Comparison of ENCODE assay signal across 7 cellular contexts in the genomic region with DNA sequence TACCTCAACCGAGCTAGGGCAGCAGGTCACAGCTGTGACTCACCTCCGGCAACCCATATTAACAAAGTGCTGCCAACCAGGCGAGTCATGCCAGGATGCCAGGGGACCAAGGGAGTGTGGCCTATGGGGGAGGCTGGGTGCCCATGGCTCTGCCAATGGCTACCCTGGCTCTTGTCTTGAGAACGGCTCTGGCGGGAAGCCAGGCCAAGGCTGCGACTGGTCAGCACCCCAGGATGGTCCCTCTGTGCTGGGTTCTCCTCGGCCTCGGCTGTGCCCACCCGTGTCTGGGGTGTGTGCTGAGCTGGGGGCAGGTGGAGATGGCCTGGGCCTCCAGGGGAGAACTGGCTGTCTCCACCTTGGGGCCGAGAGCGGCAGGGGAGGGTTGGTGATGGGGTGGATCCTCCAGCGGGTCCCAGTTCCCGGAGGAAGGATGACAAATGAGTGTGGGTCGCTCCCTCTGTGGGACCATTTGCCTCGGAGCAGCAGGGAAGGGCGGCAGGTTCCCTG.
DNase-seq lines count a peak whose midpoint lies in the region; ATAC-seq, FAIRE-seq and TF ChIP-seq lines count a peak whose summit lies in the region.

No MANE protein-coding gene starts in this region.

- peak overlapping the region; percentile 92; the same call in 1 of the 2 replicates for H3K23ac ChIP-seq in IMR-90 (ENCODE audit: low read depth, low read length)

- H3K79me2 ChIP-seq in GM12878 (ENCODE audit: control insufficient read depth, insufficient read depth, low read length): no peaks in the 10 kb centered on the region

- H2AK5ac ChIP-seq in IMR-90 (ENCODE audit: low read depth, low read length): peak overlapping the region; percentile 38

- peak overlapping the region; percentile 80 for H3K4me2 ChIP-seq in IMR-90 (ENCODE audit: low read depth, low read length)
- peak overlapping the region; percentile 42; the same call in 1 of the 2 replicates for H3K4me2 ChIP-seq in GM12878 (ENCODE audit: control insufficient read depth, insufficient read depth)

- H3K36me3 Mint-ChIP-seq in memory B cell: no peaks in the 10 kb centered on the region

- peak overlapping the region; percentile 75 for H3K4me3 Mint-ChIP-seq in memory B cell

- 0 out of 2 replicates have a peak, but pooled peaks cover 9% of the 10 kb centered on the region for H3K9me1 ChIP-seq in IMR-90 (ENCODE audit: insufficient read depth, low read length)

- no peak for TF ChIP-seq POLR2A in IMR-90 (IDR thresholded peaks at IDR 0.05; ENCODE audit: low read depth, low read length)
- TF ChIP-seq POLR2A in GM12878 (IDR thresholded peaks at IDR 0.05; ENCODE audit: low read depth, low read length): no peak

- DNase-seq in IMR-90: peak; percentile 53
- DNase-seq in GM12878 (ENCODE audit: low read depth, low spot score): no peak
- no peak for DNase-seq in memory B cell (ENCODE audit: low spot score in 2 of 2)
- no peak for DNase-seq in SKM-1 treated with dmso at 0.1 percent for 144 hours (lab: John Stamatoyannopoulos, UW; ENCODE audit: unreplicated experiment)
- no peak for DNase-seq in COR-L47 (lab: John Stamatoyannopoulos, UW)

- TF ChIP-seq EP300 in GM12878 (IDR thresholded peaks at IDR 0.05; ENCODE audit: borderline replicate concordance in 1 of 2, control insufficient read depth in 1 of 2, low read depth in 2 of 2, low read length in 2 of 2): no peak

- POLR2A ChIA-PET in IMR-90 (lab: Charles Lee; ENCODE audit: unreplicated experiment): no interaction called here
- POLR2A ChIA-PET in GM12878 (lab: Charles Lee): no interaction called here

- peak overlapping the region; percentile 94 for H3K4ac ChIP-seq in IMR-90 (ENCODE audit: low read depth, low read length)

- H3K56ac ChIP-seq in IMR-90 (ENCODE audit: extremely low read depth, insufficient read depth, low read length): peak overlapping the region; percentile 44

- peak overlapping the region; percentile 84 for H3K14ac ChIP-seq in IMR-90 (replicated peaks; ENCODE audit: low read depth, low read length)

- H3K36me3 ChIP-seq in IMR-90 (ENCODE audit: control insufficient read depth, insufficient read depth, low read length) (no peaks in the 10 kb centered on the region), GM12878 (ENCODE audit: control insufficient read depth in 2 of 2, insufficient read depth in 2 of 2, low read length in 1 of 2) (no peaks in the 10 kb centered on the region)

- FAIRE-seq in GM12878 (lab: Jason Lieb, UNC): no peak

- H3K4me1 Mint-ChIP-seq in memory B cell: peaks cover 3% of the 10 kb centered on the region

- SMC1A ChIA-PET in GM12878 (lab: Charles Lee; ENCODE audit: uncharacterized antibody, unreplicated experiment): no interaction called here

- peak overlapping the region; percentile 67 for H3K18ac ChIP-seq in IMR-90 (ENCODE audit: low read depth, low read length)

- no peaks in the 10 kb centered on the region for H3K9me3 ChIP-seq in IMR-90 (ENCODE audit: control insufficient read depth, insufficient read depth, low read length)
- H3K9me3 ChIP-seq in GM12878 (replicated peaks; ENCODE audit: control insufficient read depth, insufficient read depth, low read length): peaks cover under 1% of the 10 kb centered on the region; the same call in 1 of the 3 replicates

- intact Hi-C loops in IMR-90 (cut with micrococcal nuclease) (loop anchor here (1.0 kb wide), 2 partner anchors 265 to 379 kb away; no protein-coding TSS in a partner anchor), GM12878 (cut with micrococcal nuclease; ENCODE audit: unreplicated experiment) (loop anchor here (1.0 kb wide), 1 partner anchor 265 kb away; no protein-coding TSS in a partner anchor)

- BruUV-seq in IMR-90 (replicated peaks; lab: Mats Ljungman, UMichigan) (no TSS peak), GM12878 (replicated peaks; lab: Mats Ljungman, UMichigan) (no TSS peak)

- peak overlapping the region; percentile 74 to 94 for H4K8ac ChIP-seq in IMR-90 (ENCODE audit: low read depth in 2 of 2, low read length in 2 of 2)

- dilution Hi-C loops in IMR-90 (cut with HindIII; ENCODE audit: low sequenced_read_pairs, unreplicated experiment): no loop called here

- CTCF ChIA-PET in IMR-90 (lab: Yijun Ruan, JAX) (interaction anchor here (1.0 kb wide), 1 partner anchor 265 kb away, joined by 3 read pairs; no protein-coding TSS in a partner anchor), GM12878 (lab: Yijun Ruan, JAX) (no interaction called here)

- peak overlapping the region; percentile 76 for H4K5ac ChIP-seq in IMR-90 (ENCODE audit: low read depth, low read length)

- H2AFZ ChIP-seq in IMR-90 (replicated peaks; ENCODE audit: low read length, poor library complexity) (peak overlapping the region; percentile 95), GM12878 (ENCODE audit: control insufficient read depth, low read depth, low read length) (no peak overlapping the region; the same call in 1 of the 2 replicates)

- H3K27ac Mint-ChIP-seq in memory B cell: no peak overlapping the region

- H3K27me3 Mint-ChIP-seq in memory B cell: peaks cover 14% of the 10 kb centered on the region

- ATAC-seq in GM18867 (IDR thresholded peaks at IDR 0.05; ENCODE audit: unreplicated experiment) (peak; percentile 4), IMR-90 (ENCODE audit: low read depth) (peak; percentile 8), GM12878 (no peak; the same call in 2 of the 3 replicates), memory B cell (ENCODE audit: low read depth) (peak; percentile 12), GM18858 (IDR thresholded peaks at IDR 0.05; ENCODE audit: unreplicated experiment) (no peak)

- H3K27ac ChIP-seq in IMR-90 (ENCODE audit: insufficient read depth, low read length): peak overlapping the region; percentile 70
- H3K27ac ChIP-seq in GM12878 (ENCODE audit: control insufficient read depth, insufficient read depth): no peak overlapping the region

- no peaks in the 10 kb centered on the region for H3K27me3 ChIP-seq in IMR-90 (ENCODE audit: control insufficient read depth, insufficient read depth, low read length)
- peaks cover 2 to 8% of the 10 kb centered on the region in 2 experiments; a peak in 2 of 4 replicates for H3K27me3 ChIP-seq in GM12878 (replicated peaks in 1 of 2; ENCODE audit: control insufficient read depth in 2 of 2, insufficient read depth in 2 of 2, low read length in 1 of 2)

- peak overlapping the region; percentile 88 for H2BK15ac ChIP-seq in IMR-90 (ENCODE audit: low read depth, low read length)

- RAD21 ChIA-PET in GM12878 (lab: Charles Lee; ENCODE audit: unreplicated experiment): no interaction called here

- peak overlapping the region; percentile 35 for H2AK9ac ChIP-seq in IMR-90 (replicated peaks; ENCODE audit: low read depth, low read length, poor library complexity)

- peak overlapping the region; percentile 65 for H3K9ac ChIP-seq in IMR-90 (ENCODE audit: low read depth, low read length)
- no peak overlapping the region for H3K9ac ChIP-seq in GM12878 (ENCODE audit: control insufficient read depth, insufficient read depth, low read length)

- in situ Hi-C loops in IMR-90 (cut with MboI; ENCODE audit: low sequenced_read_pairs) (no loop called here), GM12878 (cut with MboI) (no loop called here)

- no peaks in the 10 kb centered on the region for H3K9me3 Mint-ChIP-seq in memory B cell

- WGBS in IMR-90 (ENCODE audit: extremely low coverage in 2 of 2, insufficient read length in 1 of 2), 2 experiments: 14% methylated on average over 4 of the region's 16 CpGs; no CpG with 5 or more reads in 1 of the 2 experiments
- WGBS in GM12878 (ENCODE audit: insufficient coverage, insufficient replicate concordance, low lambda C conversion rate, missing lambda C conversion rate): 28% methylated on average over 16 of the region's 16 CpGs

- H4K20me1 ChIP-seq in IMR-90 (ENCODE audit: insufficient read depth, low read length) (no peaks in the 10 kb centered on the region), GM12878 (ENCODE audit: control insufficient read depth, insufficient read depth) (no peaks in the 10 kb centered on the region)

- peak overlapping the region; percentile 81 for H3K4me3 ChIP-seq in IMR-90 (ENCODE audit: insufficient read depth, low read depth, low read length)
- H3K4me3 ChIP-seq in GM12878: no peak overlapping the region; the same call in 1 of the 2 replicates

- H4K91ac ChIP-seq in IMR-90 (ENCODE audit: insufficient read depth, low read depth, low read length): peak overlapping the region; percentile 97

- TF ChIP-seq RAD21 in IMR-90 (IDR thresholded peaks at IDR 0.05; ENCODE audit: low read length) (no peak), GM12878 (IDR thresholded peaks at IDR 0.05; ENCODE audit: insufficient read depth, low read depth, low read length) (no peak)

- H3K4me1 ChIP-seq in IMR-90 (ENCODE audit: control insufficient read depth, insufficient read depth, low read length) (peaks cover 24% of the 10 kb centered on the region), GM12878 (ENCODE audit: control insufficient read depth, insufficient read depth, low read length) (no peaks in the 10 kb centered on the region)

- H2BK5ac ChIP-seq in IMR-90 (ENCODE audit: low read depth, low read length, poor library complexity, severe bottlenecking): peak overlapping the region; percentile 94

- no peak for TF ChIP-seq CTCF in IMR-90 (conservative IDR thresholded peaks at IDR 0.05; ENCODE audit: low read depth, low read length)
- TF ChIP-seq CTCF in GM12878 (IDR thresholded peaks at IDR 0.05 in 2 of 3, conservative IDR thresholded peaks at IDR 0.05 in 1 of 3; ENCODE audit: control insufficient read depth in 2 of 3, extremely low read depth in 1 of 3, insufficient read depth in 1 of 3, low read depth in 3 of 3, low read length in 3 of 3): no peak

- peaks cover 11 to 34% of the 10 kb centered on the region in 2 experiments; a peak in 3 of 4 replicates for H3K79me1 ChIP-seq in IMR-90 (ENCODE audit: low read depth in 1 of 2, low read length in 2 of 2)

- H2BK120ac ChIP-seq in IMR-90 (ENCODE audit: low read depth, low read length): peak overlapping the region; percentile 98

- H2BK20ac ChIP-seq in IMR-90 (ENCODE audit: low read depth, low read length): peak overlapping the region; percentile 98

TF ChIP-seq in IMR-90, 13 proteins besides CTCF, POLR2A, EP300 and RAD21 (continues in another document):
- 0 out of 2 replicates have a peak, but pooled peaks have one; percentile 14 for TF ChIP-seq MAZ (IDR thresholded peaks at IDR 0.05; ENCODE audit: borderline replicate concordance, low read depth, low read length)
- TF ChIP-seq RFX5 (IDR thresholded peaks at IDR 0.05; ENCODE audit: low read depth, low read length): no peak
- TF ChIP-seq CHD1 (IDR thresholded peaks at IDR 0.05; ENCODE audit: low read depth, low read length): no peak
- no peak for TF ChIP-seq CEBPB (IDR thresholded peaks at IDR 0.05; ENCODE audit: low read depth, low read length)
- no peak for TF ChIP-seq MAFK (IDR thresholded peaks at IDR 0.05; ENCODE audit: low read depth, low read length)

TF ChIP-seq in GM12878, 131 proteins besides CTCF, POLR2A, EP300 and RAD21 (continues in another document):
- TF ChIP-seq BMI1 (IDR thresholded peaks at IDR 0.05; ENCODE audit: borderline replicate concordance): no peak
- no peak for TF ChIP-seq ZZZ3 (IDR thresholded peaks at IDR 0.05; ENCODE audit: control insufficient read depth, insufficient read length, low read depth)
- no peak for TF ChIP-seq CHD1 (IDR thresholded peaks at IDR 0.05; ENCODE audit: low read depth, low read length)
- no peak for TF ChIP-seq SUPT20H (IDR thresholded peaks at IDR 0.05; ENCODE audit: borderline replicate concordance, control insufficient read depth, low read depth, low read length)

Comparison
In these comparisons a context has a peak if more than half of its experiments do, and no peak if none do; other contexts are left out.
1. ATAC-seq: peak in GM18867 (single experiment), IMR-90 (single experiment) and memory B cell (single experiment); none in GM12878 (single experiment) and GM18858 (single experiment).